Comparison of ENCODE assay signal across 16 cellular contexts in genomic region chr9:119453980-119454379, GRCh38.
"Had no signal": no experiment of that assay in that cellular context is flagged by ENCODE, and none has a peak within 500 bp of the region (broad histone marks: within the 10 kb centered on the region; RNA-seq: fewer than 3 reads in every experiment).

No MANE protein-coding gene starts in this region.

- H3K4me1 ChIP-seq: left lung, parathyroid adenoma, thyroid gland had no signal

- ATAC-seq: left lung; natural killer cell; stimulated activated memory B cell treated with anti-CD40 and anti-IgM and Interleukin-4, amounts not matched to agents 10 μg/mL and 1 μg/mL and 100 μg/mL, for 72 hours; T-cell had no signal

- H3K9ac ChIP-seq: parathyroid adenoma had no signal

- H3K27ac ChIP-seq: left lung, neutrophil, parathyroid adenoma, thyroid gland had no signal

- H3K27me3 ChIP-seq: left lung, neutrophil, thyroid gland had no signal

- H2AFZ ChIP-seq: parathyroid adenoma had no signal

- FAIRE-seq: urothelium cell line had no signal

- H3K4me3 ChIP-seq: left lung, thyroid gland had no signal

- H3K36me3 ChIP-seq: left lung, neutrophil, thyroid gland had no signal

- H3K9me3 ChIP-seq: neutrophil, thyroid gland had no signal

- H3K79me2 ChIP-seq: parathyroid adenoma had no signal

- DNase-seq: activated CD4-positive, CD25-positive, alpha-beta regulatory T cell treated with anti-CD3 and anti-CD28 coated beads, Interleukin-2, amount 50 U/mL, for 72 hours; activated naive CD4-positive, alpha-beta T cell treated with Interleukin-2 at 50 U/mL for 16 hours; activated T-cell treated with anti-CD3 and anti-CD28 coated beads for 4 hours; aorta; erythroblast; foreskin melanocyte; left lung; natural killer cell; stimulated activated CD4-positive, alpha-beta T cell treated with anti-CD3 and anti-CD28 coated beads, Interleukin-2, amount 100 ng/mL, for 48 hours; T-cell; T-helper 9 cell; thyroid gland had no signal
